13 cellular contexts compared by ENCODE assay signal in the genomic region with DNA sequence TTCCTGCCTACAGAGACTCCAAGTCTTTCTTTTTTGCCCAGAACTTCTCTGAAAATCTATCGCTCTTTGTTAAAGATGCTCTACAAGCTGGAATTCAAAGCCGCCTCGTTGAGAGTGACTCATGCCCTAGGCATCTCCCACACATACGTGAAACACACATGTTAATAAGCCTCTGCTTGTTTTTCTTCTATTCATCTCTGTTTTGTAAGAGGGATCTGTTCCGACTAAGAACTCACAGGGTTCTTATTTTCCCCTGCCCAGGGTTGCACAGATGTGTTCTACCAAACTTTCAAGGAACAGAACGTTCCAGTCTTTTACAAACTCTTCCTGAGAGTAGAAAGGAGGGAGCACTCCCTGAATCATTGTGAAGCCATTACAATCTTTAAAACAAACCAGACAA. TPM values are rescaled to one million over a fixed set of nuclear protein-coding genes. Genes with fewer than 3 reads are reported as not detected.
A peak's percentile ranks its signal among the peaks of the same experiment; 100 is the strongest.
DNase-seq lines count a peak whose midpoint lies in the region; ATAC-seq and TF ChIP-seq lines count a peak whose summit lies in the region.
"Had no signal": no experiment of that assay in that cellular context is flagged by ENCODE, and none has a peak within 500 bp of the region (broad histone marks: within the 10 kb centered on the region; RNA-seq: fewer than 3 reads in every experiment).

No MANE protein-coding gene starts in this region.

- peak overlapping the region; percentile 85 for H3K27ac ChIP-seq in RWPE2 (ENCODE audit: poor library complexity, severe bottlenecking)

- no peaks in the 10 kb centered on the region for H3K27me3 ChIP-seq in RWPE2 (ENCODE audit: insufficient read depth, poor library complexity, severe bottlenecking)

- intact Hi-C loops in Calu3 (cut with micrococcal nuclease; ENCODE audit: unreplicated experiment): no loop called here

- H3K9me3 Mint-ChIP-seq in Calu3 (ENCODE audit: low read depth, unreplicated experiment) (no peaks in the 10 kb centered on the region), progenitor cell of endocrine pancreas (ENCODE audit: low read depth) (peaks cover 3% of the 10 kb centered on the region)
- H3K9me3 Mint-ChIP-seq: memory B cell had no signal

- H3K36me3 ChIP-seq in RWPE2 (ENCODE audit: low read depth): no peaks in the 10 kb centered on the region
- H3K36me3 ChIP-seq: ascending aorta had no signal

- TF ChIP-seq CTCF in Calu3 (IDR thresholded peaks at IDR 0.05; ENCODE audit: unreplicated experiment): no peak
- no peak for TF ChIP-seq CTCF in RWPE2 (IDR thresholded peaks at IDR 0.05; ENCODE audit: poor library complexity, severe bottlenecking)
- no peak for TF ChIP-seq CTCF in progenitor cell of endocrine pancreas (IDR thresholded peaks at IDR 0.05; ENCODE audit: unreplicated experiment)

- ATAC-seq in RWPE2 (ENCODE audit: low read depth) (peak; percentile 88), GM21723 (IDR thresholded peaks at IDR 0.05; ENCODE audit: unreplicated experiment) (no peak)

- no peaks in the 10 kb centered on the region for H3K9me3 ChIP-seq in RWPE2 (ENCODE audit: severe bottlenecking)
- H3K9me3 ChIP-seq: ascending aorta had no signal

- H3K27ac Mint-ChIP-seq in Calu3 (ENCODE audit: unreplicated experiment) (no peak overlapping the region), progenitor cell of endocrine pancreas (peak overlapping the region; percentile 44)
- H3K27ac Mint-ChIP-seq: memory B cell had no signal

- peak; percentile 33 for DNase-seq in Calu3
- peak; percentile 60 for DNase-seq in RWPE2 (ENCODE audit: low spot score)
- DNase-seq in fibroblast of the conjunctiva (ENCODE audit: low read depth): peak; percentile 90
- DNase-seq in progenitor cell of endocrine pancreas (ENCODE audit: low spot score, unreplicated experiment): no peak
- DNase-seq in NCI-H146 treated with DMSO at 0.1 percent for 48 hours (lab: John Stamatoyannopoulos, UW; ENCODE audit: unreplicated experiment): no peak
- DNase-seq in activated CD4-positive, alpha-beta T cell treated with anti-CD3 and anti-CD28 coated beads, Interleukin-2, amount 50 U/mL, for 48 hours: no peak
- DNase-seq in NCI-H2081 (lab: John Stamatoyannopoulos, UW): no peak
- DNase-seq: DND-41, GOT3, NCI-H1436 treated with DMSO at 0.1 percent for 48 hours had no signal

- H3K4me1 ChIP-seq in RWPE2 (ENCODE audit: insufficient read depth, poor library complexity, severe bottlenecking): peaks cover 11% of the 10 kb centered on the region
- H3K4me1 ChIP-seq: ascending aorta had no signal

- CTCF ChIA-PET in Calu3 (lab: Charles Lee): no interaction called here

- H3K4me1 Mint-ChIP-seq in Calu3 (ENCODE audit: low read depth, unreplicated experiment) (peaks cover 19% of the 10 kb centered on the region), progenitor cell of endocrine pancreas (ENCODE audit: low read depth) (peaks cover 5% of the 10 kb centered on the region)
- H3K4me1 Mint-ChIP-seq: memory B cell had no signal

- BruUV-seq in Calu3 (replicated peaks; lab: Mats Ljungman, UMichigan): no TSS peak

- no peak overlapping the region for H3K4me3 ChIP-seq in RWPE2 (ENCODE audit: severe bottlenecking)
- H3K4me3 ChIP-seq: ascending aorta had no signal

- H3K27me3 Mint-ChIP-seq in Calu3 (ENCODE audit: unreplicated experiment) (peaks cover 45% of the 10 kb centered on the region), progenitor cell of endocrine pancreas (peaks cover 26% of the 10 kb centered on the region)

- H3K36me3 Mint-ChIP-seq in Calu3 (ENCODE audit: insufficient read depth, unreplicated experiment) (no peaks in the 10 kb centered on the region), progenitor cell of endocrine pancreas (ENCODE audit: insufficient read depth) (no peaks in the 10 kb centered on the region)
- H3K36me3 Mint-ChIP-seq: memory B cell had no signal

- H3K4me3 Mint-ChIP-seq in Calu3 (ENCODE audit: low read depth, unreplicated experiment): no peak overlapping the region
- H3K4me3 Mint-ChIP-seq in progenitor cell of endocrine pancreas (ENCODE audit: low read depth): no peak overlapping the region
- H3K4me3 Mint-ChIP-seq: memory B cell had no signal

RNA-seq across cellular contexts. Expression of a gene that starts 55.5 kb away (rescaled TPM):
- total RNA-seq in Calu3 (2022) (16.5 and 16.6 TPM in 2 replicates), progenitor cell of endocrine pancreas (30.0 and 30.6 TPM in 2 replicates)

Comparison
In these comparisons a context has a peak if more than half of its experiments do, and no peak if none do; other contexts are left out.
1. DNase-seq: peak in Calu3 (single experiment), RWPE2 (single experiment) and fibroblast of the conjunctiva (single experiment); none in progenitor cell of endocrine pancreas (single experiment), NCI-H146 treated with DMSO at 0.1 percent for 48 hours (single experiment), activated CD4-positive, alpha-beta T cell treated with anti-CD3 and anti-CD28 coated beads, Interleukin-2, amount 50 U/mL, for 48 hours (0 of 2) and NCI-H2081 (0 of 2).